ENCODE assay signal across 19 cellular contexts in genomic region chr14:58643366-58643765, GRCh38.
"Had no signal": no experiment of that assay in that cellular context is flagged by ENCODE, and none has a peak within 500 bp of the region (broad histone marks: within the 10 kb centered on the region; RNA-seq: fewer than 3 reads in every experiment).

No MANE protein-coding gene starts in this region.

- H3K4me3 Mint-ChIP-seq: activated B cell treated with CpG ODN at 0.5 μM for 24 hours; activated CD8-positive, alpha-beta T cell treated with anti-CD3 and anti-CD28 coated beads for 36 hours; activated naive CD8-positive, alpha-beta T cell treated with anti-CD3 and anti-CD28 coated beads for 36 hours; memory B cell; neural crest cell; stimulated activated naive CD8-positive, alpha-beta T cell treated with anti-CD3 and anti-CD28 coated beads, Interleukin-15, Interleukin-2, amounts not matched to agents 100 ng/mL and 50 ng/mL, for 24 hours had no signal

- H3K27ac Mint-ChIP-seq: activated B cell treated with CpG ODN at 0.5 μM for 24 hours; activated CD8-positive, alpha-beta T cell treated with anti-CD3 and anti-CD28 coated beads for 36 hours; activated naive CD8-positive, alpha-beta T cell treated with anti-CD3 and anti-CD28 coated beads for 36 hours; memory B cell; stimulated activated naive CD8-positive, alpha-beta T cell treated with anti-CD3 and anti-CD28 coated beads, Interleukin-15, Interleukin-2, amounts not matched to agents 100 ng/mL and 50 ng/mL, for 24 hours had no signal

- H3K36me3 Mint-ChIP-seq: activated naive CD8-positive, alpha-beta T cell treated with anti-CD3 and anti-CD28 coated beads for 36 hours; memory B cell had no signal

- DNase-seq: activated B cell treated with CpG ODN at 0.5 μM for 24 hours; activated CD4-positive, alpha-beta T cell treated with anti-CD3 and anti-CD28 coated beads for 48 hours; activated CD8-positive, alpha-beta memory T cell treated with anti-CD3 and anti-CD28 coated beads, Interleukin-2, amount 50 U/mL, for 4 hours; activated CD8-positive, alpha-beta T cell treated with anti-CD3 and anti-CD28 coated beads for 36 hours; activated gamma-delta T cell; activated naive CD8-positive, alpha-beta T cell treated with anti-CD3 and anti-CD28 coated beads for 36 hours; activated T-cell treated with anti-CD3 and anti-CD28 coated beads, Interleukin-2, amount 50 U/mL, for 48 hours; amygdala; dermis blood vessel endothelial cell; heart left ventricle; ovary; right lobe of liver; SW 1271; trophoblast cell had no signal

- H3K27me3 ChIP-seq: ovary, right lobe of liver, suprapubic skin had no signal

- H3K36me3 ChIP-seq: ovary had no signal

- H3K4me3 ChIP-seq: heart left ventricle, ovary, right lobe of liver, suprapubic skin had no signal

- H3K27ac ChIP-seq: epithelial cell of prostate, heart left ventricle, ovary, right lobe of liver, suprapubic skin had no signal

- H3K9me3 ChIP-seq: heart left ventricle, ovary, right lobe of liver, suprapubic skin had no signal

- H3K9me3 Mint-ChIP-seq: activated B cell treated with CpG ODN at 0.5 μM for 24 hours; activated CD8-positive, alpha-beta T cell treated with anti-CD3 and anti-CD28 coated beads for 36 hours; activated naive CD8-positive, alpha-beta T cell treated with anti-CD3 and anti-CD28 coated beads for 36 hours; memory B cell; neural crest cell; stimulated activated naive CD8-positive, alpha-beta T cell treated with anti-CD3 and anti-CD28 coated beads, Interleukin-15, Interleukin-2, amounts not matched to agents 100 ng/mL and 50 ng/mL, for 24 hours had no signal
